In genomic region chr5:157130933-157131332, GRCh38 we compare ENCODE assay signal across 11 cellular contexts. TPM values are rescaled to one million over a fixed set of nuclear protein-coding genes. Genes with fewer than 3 reads are reported as not detected.
DNase-seq lines count a peak whose midpoint lies in the region; ATAC-seq and TF ChIP-seq lines count a peak whose summit lies in the region.
"Had no signal": no experiment of that assay in that cellular context is flagged by ENCODE, and none has a peak within 500 bp of the region (broad histone marks: within the 10 kb centered on the region; RNA-seq: fewer than 3 reads in every experiment).

No MANE protein-coding gene starts in this region.

- peak; percentile 83 for ATAC-seq in GM21360 (IDR thresholded peaks at IDR 0.05; ENCODE audit: unreplicated experiment)
- no peak for ATAC-seq in GM21390 (IDR thresholded peaks at IDR 0.05; ENCODE audit: unreplicated experiment)

- TF ChIP-seq CTCF in glutamatergic neuron (IDR thresholded peaks at IDR 0.05; ENCODE audit: partially characterized antibody, unreplicated experiment): no peak

- H3K27ac Mint-ChIP-seq in glutamatergic neuron (ENCODE audit: unreplicated experiment): peak overlapping the region; percentile 28
- H3K27ac Mint-ChIP-seq: progenitor cell of endocrine pancreas had no signal

- H3K9me3 Mint-ChIP-seq in glutamatergic neuron (ENCODE audit: unreplicated experiment): no peaks in the 10 kb centered on the region

- H3K4me1 Mint-ChIP-seq in glutamatergic neuron (ENCODE audit: low read depth, unreplicated experiment): peaks cover 3% of the 10 kb centered on the region

- peaks cover 2% of the 10 kb centered on the region for H3K27me3 Mint-ChIP-seq in glutamatergic neuron (ENCODE audit: unreplicated experiment)
- H3K27me3 Mint-ChIP-seq: progenitor cell of endocrine pancreas had no signal

- no peaks in the 10 kb centered on the region for H3K36me3 Mint-ChIP-seq in glutamatergic neuron (ENCODE audit: unreplicated experiment)

- DNase-seq in DMS79 treated with DMSO at 0.1 percent for 48 hours (lab: John Stamatoyannopoulos, UW): peak; percentile 34
- peak; percentile 70 for DNase-seq in NOMO-1 treated with DMSO at 0.1 percent for 48 hours (lab: John Stamatoyannopoulos, UW; ENCODE audit: unreplicated experiment)
- DNase-seq in glutamatergic neuron: peak; percentile 39
- DNase-seq in cerebellar nuclear complex (lab: John Stamatoyannopoulos, UW): no peak
- no peak for DNase-seq in stimulated activated CD4-positive, alpha-beta T cell treated with anti-CD3 and anti-CD28 coated beads, Interleukin-2, amount 100 ng/mL, for 24 hours
- DNase-seq in NCI-H1105 treated with DMSO at 0.1 percent for 48 hours (lab: John Stamatoyannopoulos, UW): no peak
- DNase-seq: effector memory CD4-positive, alpha-beta T cell; NCI-H1417 treated with DMSO at 0.1 percent for 48 hours had no signal

- H3K4me3 Mint-ChIP-seq in glutamatergic neuron (ENCODE audit: unreplicated experiment): no peak overlapping the region

RNA-seq across cellular contexts. Expression of gene MED7, which starts 11.7 kb away (rescaled TPM):
- 13.2 TPM for total RNA-seq in glutamatergic neuron (ENCODE audit: unreplicated experiment)

RNA-seq across cellular contexts. Expression of gene HAVCR2, which starts 22.1 kb away (rescaled TPM):
- not detected for total RNA-seq in glutamatergic neuron (ENCODE audit: unreplicated experiment)

RNA-seq across cellular contexts. Expression of gene GARIN3, which starts 35.1 kb away (rescaled TPM):
- not detected for total RNA-seq in glutamatergic neuron (ENCODE audit: unreplicated experiment)
- total RNA-seq: progenitor cell of endocrine pancreas had no signal

RNA-seq across cellular contexts. Expression of gene ITK, which starts 49.7 kb away (rescaled TPM):
- total RNA-seq in glutamatergic neuron (ENCODE audit: unreplicated experiment): not detected
- total RNA-seq: progenitor cell of endocrine pancreas had no signal

Comparison
In these comparisons a context has a peak if more than half of its experiments do, and no peak if none do; other contexts are left out.
1. DNase-seq: peak in DMS79 treated with DMSO at 0.1 percent for 48 hours (single experiment), NOMO-1 treated with DMSO at 0.1 percent for 48 hours (single experiment) and glutamatergic neuron (single experiment); none in cerebellar nuclear complex (0 of 2), stimulated activated CD4-positive, alpha-beta T cell treated with anti-CD3 and anti-CD28 coated beads, Interleukin-2, amount 100 ng/mL, for 24 hours (0 of 2) and NCI-H1105 treated with DMSO at 0.1 percent for 48 hours (single experiment).